Comparison of ENCODE assay signal across 25 cellular contexts in genomic region chr17:51955245-51955644, GRCh38.
"Had no signal": no experiment of that assay in that cellular context is flagged by ENCODE, and none has a peak within 500 bp of the region (broad histone marks: within the 10 kb centered on the region; RNA-seq: fewer than 3 reads in every experiment).

No MANE protein-coding gene starts in this region.

- H3K9me3 ChIP-seq: colonic mucosa, esophagus squamous epithelium, gastrocnemius medialis, gastroesophageal sphincter had no signal

- ATAC-seq: effector memory CD8-positive, alpha-beta T cell; esophagus mucosa; foreskin keratinocyte; gastrocnemius medialis; gastroesophageal sphincter; heart left ventricle; heart right ventricle had no signal

- H3K27ac ChIP-seq: colonic mucosa, coronary artery, epithelial cell of prostate, esophagus muscularis mucosa, esophagus squamous epithelium, foreskin keratinocyte, gastrocnemius medialis, gastroesophageal sphincter, heart left ventricle, heart right ventricle had no signal

- H3K9me3 Mint-ChIP-seq: endodermal cell had no signal

- H3K4me1 Mint-ChIP-seq: endodermal cell had no signal

- H3K4me1 ChIP-seq: colonic mucosa, esophagus muscularis mucosa, esophagus squamous epithelium, foreskin keratinocyte, gastrocnemius medialis, gastroesophageal sphincter, heart left ventricle, heart right ventricle had no signal

- H3K27me3 ChIP-seq: colonic mucosa, esophagus muscularis mucosa, esophagus squamous epithelium, foreskin keratinocyte, gastrocnemius medialis, gastroesophageal sphincter, heart left ventricle, heart right ventricle had no signal

- H3K4me3 Mint-ChIP-seq: dendritic cell treated with granulocyte-macrophage colony-stimulating factor and Interleukin-4, amounts not matched to agents 40 ng/mL and 50 ng/mL, for 4 days; effector memory CD8-positive, alpha-beta T cell; endodermal cell had no signal

- H3K36me3 ChIP-seq: colonic mucosa, esophagus muscularis mucosa, esophagus squamous epithelium, gastrocnemius medialis, gastroesophageal sphincter, heart left ventricle, heart right ventricle had no signal

- H3K27me3 Mint-ChIP-seq: dendritic cell treated with granulocyte-macrophage colony-stimulating factor and Interleukin-4, amounts not matched to agents 40 ng/mL and 50 ng/mL, for 4 days had no signal

- H3K27ac Mint-ChIP-seq: dendritic cell treated with granulocyte-macrophage colony-stimulating factor and Interleukin-4, amounts not matched to agents 40 ng/mL and 50 ng/mL, for 4 days; effector memory CD8-positive, alpha-beta T cell; endodermal cell had no signal

- H3K4me3 ChIP-seq: colonic mucosa, coronary artery, dorsolateral prefrontal cortex, esophagus muscularis mucosa, esophagus squamous epithelium, gastrocnemius medialis, gastroesophageal sphincter, heart left ventricle, heart right ventricle had no signal

- DNase-seq: colonic mucosa; cortex of kidney; dermis blood vessel endothelial cell; effector CD4-positive, alpha-beta T cell; effector CD8-positive, alpha-beta T cell; effector memory CD4-positive, alpha-beta T cell; effector memory CD8-positive, alpha-beta T cell; endodermal cell; erythroblast; esophagus squamous epithelium; foreskin fibroblast; foreskin keratinocyte; foreskin melanocyte; gastrocnemius medialis; glutamatergic neuron; head of caudate nucleus; heart left ventricle; heart right ventricle had no signal
